In the genomic region with DNA sequence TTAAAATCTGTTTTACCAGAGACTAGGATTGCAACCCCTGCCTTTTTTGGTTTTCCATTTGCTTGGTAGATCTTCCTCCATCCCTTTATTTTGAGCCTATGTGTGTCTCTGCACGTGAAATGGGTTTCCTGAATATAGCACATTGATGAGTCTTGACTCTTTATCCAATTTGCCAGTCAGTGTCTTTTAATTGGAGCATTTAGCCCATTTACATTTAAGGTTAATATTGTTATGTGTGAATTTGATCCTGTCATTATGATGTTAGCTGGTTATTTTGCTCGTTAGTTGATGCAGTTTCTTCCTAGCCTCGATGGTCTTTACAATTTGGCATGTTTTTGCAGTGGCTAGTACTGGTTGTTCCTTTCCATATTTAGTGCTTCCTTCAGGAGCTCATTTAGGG, we compare ENCODE assay signal across 10 cellular contexts. TPM values are rescaled to one million over a fixed set of nuclear protein-coding genes. Genes with fewer than 3 reads are reported as not detected.
"Had no signal": no experiment of that assay in that cellular context is flagged by ENCODE, and none has a peak within 500 bp of the region (broad histone marks: within the 10 kb centered on the region; RNA-seq: fewer than 3 reads in every experiment).

No MANE protein-coding gene starts in this region.

RNA-seq across cellular contexts. Expression of gene CYP3A4, which starts 17.4 kb away (rescaled TPM):
- total RNA-seq: OCI-LY7, PC-3, PC-9, Right ventricle myocardium inferior, RPMI7951, SJCRH30, SJSA1, SK-MEL-5 had no signal
- polyA plus RNA-seq: SK-N-SH had no signal

RNA-seq across cellular contexts. Expression of gene CYP3A43, which starts 26.4 kb away (rescaled TPM):
- total RNA-seq: OCI-LY7, PC-3, PC-9, Right ventricle myocardium inferior, Right ventricle myocardium superior, RPMI7951, SJCRH30, SJSA1, SK-MEL-5 had no signal
- polyA plus RNA-seq: SK-N-SH had no signal
